ENCODE assay signal across 17 cellular contexts in genomic region chr19:5522106-5522505, GRCh38. TPM values are rescaled to one million over a fixed set of nuclear protein-coding genes. Genes with fewer than 3 reads are reported as not detected.
A peak's percentile ranks its signal among the peaks of the same experiment; 100 is the strongest.
DNase-seq lines count a peak whose midpoint lies in the region; ATAC-seq and TF ChIP-seq lines count a peak whose summit lies in the region.
"Had no signal": no experiment of that assay in that cellular context is flagged by ENCODE, and none has a peak within 500 bp of the region (broad histone marks: within the 10 kb centered on the region; RNA-seq: fewer than 3 reads in every experiment).

No MANE protein-coding gene starts in this region.

- TF ChIP-seq CTCF in IMR-90 (conservative IDR thresholded peaks at IDR 0.05; ENCODE audit: low read depth, low read length) (no peak), neural progenitor cell (IDR thresholded peaks at IDR 0.05) (no peak), colonic mucosa (IDR thresholded peaks at IDR 0.05) (no peak), PC-9 (conservative IDR thresholded peaks at IDR 0.05) (no peak), right atrium auricular region (IDR thresholded peaks at IDR 0.05) (no peak)

- no peak overlapping the region for H3K27ac ChIP-seq in BLaER1 treated with 17β-estradiol and CSF1 and Interleukin-3, amounts not matched to agents 10 nM and 100 nM
- H3K27ac ChIP-seq in IMR-90 (ENCODE audit: insufficient read depth, low read length) (no peak overlapping the region), neural progenitor cell (no peak overlapping the region), colonic mucosa (no peak overlapping the region), PC-9 (no peak overlapping the region), right atrium auricular region (no peak overlapping the region)
- H3K27ac ChIP-seq: GM23248 had no signal

- intact Hi-C loops in IMR-90 (cut with micrococcal nuclease), result no loop called here
- intact Hi-C loops in colonic mucosa (cut with DNase I), result no loop called here
- intact Hi-C loops in PC-9 (cut with micrococcal nuclease; ENCODE audit: unreplicated experiment), result no loop called here
- intact Hi-C loops in activated CD4-positive, alpha-beta T cell treated with anti-CD3 and anti-CD28 coated beads for 36 hours (cut with DNase I, micrococcal nuclease), result no loop called here

- peaks cover 22% of the 10 kb centered on the region for H3K4me1 Mint-ChIP-seq in neural progenitor cell
- no peaks in the 10 kb centered on the region for H3K4me1 Mint-ChIP-seq in activated CD4-positive, alpha-beta T cell treated with anti-CD3 and anti-CD28 coated beads for 36 hours
- H3K4me1 Mint-ChIP-seq: B cell; CD4-positive, alpha-beta memory T cell had no signal

- WGBS in IMR-90 (ENCODE audit: extremely low coverage in 2 of 2, insufficient read length in 1 of 2), 2 experiments, result 18% methylated on average over 3 of the region's 11 CpGs; no CpG with 5 or more reads in 1 of the 2 experiments

- H2BK120ac ChIP-seq in IMR-90 (ENCODE audit: low read depth, low read length), result no peak overlapping the region

- no peak for ATAC-seq in IMR-90 (ENCODE audit: low read depth)
- no peak for ATAC-seq in activated CD4-positive, alpha-beta T cell treated with anti-CD3 and anti-CD28 coated beads for 36 hours

- H3K14ac ChIP-seq in IMR-90 (replicated peaks; ENCODE audit: low read depth, low read length), result no peak overlapping the region

- TF ChIP-seq POLR2A in IMR-90 (IDR thresholded peaks at IDR 0.05; ENCODE audit: low read depth, low read length), result no peak

- no peak overlapping the region for H4K5ac ChIP-seq in IMR-90 (ENCODE audit: low read depth, low read length)

- H3K4me3 Mint-ChIP-seq in neural progenitor cell, result no peak overlapping the region
- H3K4me3 Mint-ChIP-seq in activated CD4-positive, alpha-beta T cell treated with anti-CD3 and anti-CD28 coated beads for 36 hours, result no peak overlapping the region
- H3K4me3 Mint-ChIP-seq: B cell; CD4-positive, alpha-beta memory T cell; HFFc6 had no signal

- no peak for TF ChIP-seq RAD21 in IMR-90 (IDR thresholded peaks at IDR 0.05; ENCODE audit: low read length)

- no TSS peak for BruUV-seq in IMR-90 (replicated peaks; lab: Mats Ljungman, UMichigan)
- BruUV-seq in PC-9 (replicated peaks; lab: Mats Ljungman, UMichigan), result no TSS peak

- no peak overlapping the region for H3K18ac ChIP-seq in IMR-90 (ENCODE audit: low read depth, low read length)

- in situ Hi-C loops in IMR-90 (cut with MboI; ENCODE audit: low sequenced_read_pairs), result no loop called here

- H3F3A ChIP-seq in neural progenitor cell (ENCODE audit: low read depth), result peaks cover 14% of the 10 kb centered on the region
- no peaks in the 10 kb centered on the region for H3F3A ChIP-seq in PC-9 (ENCODE audit: insufficient read depth, low read depth)

- peaks cover 0 to 15% (median 6%) of the 10 kb centered on the region in 11 experiments; a peak in 15 of 22 replicates for H3K9me3 ChIP-seq in BLaER1 treated with 17β-estradiol and CSF1 and Interleukin-3, amounts not matched to agents 10 nM and 100 nM (replicated peaks in 1 of 11)
- H3K9me3 ChIP-seq in IMR-90 (ENCODE audit: control insufficient read depth, insufficient read depth, low read length), result peaks cover 8% of the 10 kb centered on the region
- no peaks in the 10 kb centered on the region for H3K9me3 ChIP-seq in neural progenitor cell (ENCODE audit: low read depth)
- no peaks in the 10 kb centered on the region for H3K9me3 ChIP-seq in colonic mucosa
- H3K9me3 ChIP-seq in PC-9 (ENCODE audit: insufficient read depth, low read depth), result no peaks in the 10 kb centered on the region
- H3K9me3 ChIP-seq in right atrium auricular region, result peaks cover 0 to 5% of the 10 kb centered on the region in 2 donors

- H3K56ac ChIP-seq in IMR-90 (ENCODE audit: extremely low read depth, insufficient read depth, low read length), result no peak overlapping the region

- H3K79me1 ChIP-seq in IMR-90 (ENCODE audit: low read depth in 1 of 2, low read length in 2 of 2), result no peaks in the 10 kb centered on the region

- H3K9me2 ChIP-seq in PC-9 (ENCODE audit: insufficient read depth), result no peaks in the 10 kb centered on the region

- no peak overlapping the region for H2BK20ac ChIP-seq in IMR-90 (ENCODE audit: low read depth, low read length)

- no peak overlapping the region for H4K8ac ChIP-seq in IMR-90 (ENCODE audit: low read depth in 2 of 2, low read length in 2 of 2)

- H3K36me3 Mint-ChIP-seq in neural progenitor cell, result no peaks in the 10 kb centered on the region
- H3K36me3 Mint-ChIP-seq in activated CD4-positive, alpha-beta T cell treated with anti-CD3 and anti-CD28 coated beads for 36 hours (ENCODE audit: low read depth), result no peaks in the 10 kb centered on the region
- H3K36me3 Mint-ChIP-seq: CD4-positive, alpha-beta memory T cell had no signal

- H3K79me2 ChIP-seq in neural progenitor cell (ENCODE audit: low read depth) (no peaks in the 10 kb centered on the region), PC-9 (ENCODE audit: low read depth) (no peaks in the 10 kb centered on the region)

- no peaks in the 10 kb centered on the region for H4K20me1 ChIP-seq in BLaER1 treated with 17β-estradiol and CSF1 and Interleukin-3, amounts not matched to agents 10 nM and 100 nM
- H4K20me1 ChIP-seq in IMR-90 (ENCODE audit: insufficient read depth, low read length) (no peaks in the 10 kb centered on the region), neural progenitor cell (ENCODE audit: low read depth) (no peaks in the 10 kb centered on the region), PC-9 (ENCODE audit: insufficient read depth) (no peaks in the 10 kb centered on the region)

- H3K27me3 Mint-ChIP-seq in neural progenitor cell (ENCODE audit: insufficient read depth, low read depth), result peaks cover 36% of the 10 kb centered on the region
- peaks cover 34% of the 10 kb centered on the region for H3K27me3 Mint-ChIP-seq in activated CD4-positive, alpha-beta T cell treated with anti-CD3 and anti-CD28 coated beads for 36 hours

- H2AK5ac ChIP-seq in IMR-90 (ENCODE audit: low read depth, low read length), result no peak overlapping the region

- no peak for DNase-seq in IMR-90
- no peak for DNase-seq in neural progenitor cell (ENCODE audit: low spot score)
- no peak for DNase-seq in colonic mucosa
- DNase-seq in PC-9, result no peak
- no peak for DNase-seq in activated CD4-positive, alpha-beta T cell treated with anti-CD3 and anti-CD28 coated beads for 36 hours
- no peak for DNase-seq in right atrium auricular region (ENCODE audit: low spot score)
- DNase-seq: C1 segment of cervical spinal cord; Calu3; CD4-positive, alpha-beta memory T cell; COR-L47; DMS153; DND-41; GM23248; HFFc6 had no signal

- CTCF ChIA-PET in IMR-90 (lab: Yijun Ruan, JAX), result no interaction called here
- CTCF ChIA-PET in PC-9 (lab: Charles Lee), result no interaction called here
- CTCF ChIA-PET in activated CD4-positive, alpha-beta T cell treated with anti-CD3 and anti-CD28 coated beads for 36 hours (lab: Charles Lee), result interaction anchor here (0.7 kb wide), 1 partner anchor 12 kb away, joined by 3 read pairs; no protein-coding TSS in a partner anchor

- H3K4me1 ChIP-seq in BLaER1 treated with 17β-estradiol and CSF1 and Interleukin-3, amounts not matched to agents 10 nM and 100 nM, result peaks cover 0 to 17% (median 3%) of the 10 kb centered on the region in 10 experiments; a peak in 8 of 20 replicates
- H3K4me1 ChIP-seq in IMR-90 (ENCODE audit: control insufficient read depth, insufficient read depth, low read length) (no peaks in the 10 kb centered on the region), neural progenitor cell (peaks cover 11% of the 10 kb centered on the region), colonic mucosa (no peaks in the 10 kb centered on the region), PC-9 (replicated peaks; ENCODE audit: insufficient read depth) (no peaks in the 10 kb centered on the region), right atrium auricular region (no peaks in the 10 kb centered on the region)
- H3K4me1 ChIP-seq: HAP-1 had no signal

- peak overlapping the region; percentile 25 for H3K27ac Mint-ChIP-seq in neural progenitor cell
- no peak overlapping the region for H3K27ac Mint-ChIP-seq in activated CD4-positive, alpha-beta T cell treated with anti-CD3 and anti-CD28 coated beads for 36 hours
- H3K27ac Mint-ChIP-seq: B cell; CD4-positive, alpha-beta memory T cell; HFFc6 had no signal

- H2AK9ac ChIP-seq in IMR-90 (replicated peaks; ENCODE audit: low read depth, low read length, poor library complexity), result no peak overlapping the region

- no peaks in the 10 kb centered on the region for H3K9me1 ChIP-seq in IMR-90 (ENCODE audit: insufficient read depth, low read length)

- no peak overlapping the region for H3K23ac ChIP-seq in IMR-90 (ENCODE audit: low read depth, low read length)

- dilution Hi-C loops in IMR-90 (cut with HindIII; ENCODE audit: low sequenced_read_pairs, unreplicated experiment), result no loop called here

- H2AFZ ChIP-seq in IMR-90 (replicated peaks; ENCODE audit: low read length, poor library complexity) (peak overlapping the region; percentile 33), neural progenitor cell (replicated peaks) (no peak overlapping the region), PC-9 (no peak overlapping the region)
- H2AFZ ChIP-seq: GM23248 had no signal

- peak overlapping the region in 1 of 11 experiments; percentile 10; a peak in 1 of 22 replicates for H3K9ac ChIP-seq in BLaER1 treated with 17β-estradiol and CSF1 and Interleukin-3, amounts not matched to agents 10 nM and 100 nM
- H3K9ac ChIP-seq in IMR-90 (ENCODE audit: low read depth, low read length) (no peak overlapping the region), neural progenitor cell (no peak overlapping the region), colonic mucosa (ENCODE audit: low read depth in 2 of 2, low read length in 2 of 2) (no peak overlapping the region)
- H3K9ac ChIP-seq: GM23248 had no signal

- no peak overlapping the region for H4K91ac ChIP-seq in IMR-90 (ENCODE audit: insufficient read depth, low read depth, low read length)

- H2BK15ac ChIP-seq in IMR-90 (ENCODE audit: low read depth, low read length), result no peak overlapping the region

- H3K4ac ChIP-seq in IMR-90 (ENCODE audit: low read depth, low read length), result no peak overlapping the region

- peak overlapping the region in 6 of 11 experiments; percentile 7 to 39 (median 37); a peak in 8 of 22 replicates for H3K4me2 ChIP-seq in BLaER1 treated with 17β-estradiol and CSF1 and Interleukin-3, amounts not matched to agents 10 nM and 100 nM
- H3K4me2 ChIP-seq in IMR-90 (ENCODE audit: low read depth, low read length), result no peak overlapping the region
- no peak overlapping the region for H3K4me2 ChIP-seq in neural progenitor cell
- H3K4me2 ChIP-seq in PC-9, result no peak overlapping the region

- no peak overlapping the region for H3K4me3 ChIP-seq in BLaER1 treated with 17β-estradiol and CSF1 and Interleukin-3, amounts not matched to agents 10 nM and 100 nM
- no peak overlapping the region for H3K4me3 ChIP-seq in IMR-90 (ENCODE audit: insufficient read depth, low read depth, low read length)
- H3K4me3 ChIP-seq in neural progenitor cell, result no peak overlapping the region
- no peak overlapping the region for H3K4me3 ChIP-seq in colonic mucosa
- no peak overlapping the region for H3K4me3 ChIP-seq in PC-9
- H3K4me3 ChIP-seq in right atrium auricular region, result no peak overlapping the region
- H3K4me3 ChIP-seq: GM23248, HAP-1 had no signal

- H3K9me3 Mint-ChIP-seq in neural progenitor cell, result peaks cover 9% of the 10 kb centered on the region
- H3K9me3 Mint-ChIP-seq in activated CD4-positive, alpha-beta T cell treated with anti-CD3 and anti-CD28 coated beads for 36 hours (ENCODE audit: low read depth), result peaks cover 9% of the 10 kb centered on the region

- no peaks in the 10 kb centered on the region for H3K36me3 ChIP-seq in BLaER1 treated with 17β-estradiol and CSF1 and Interleukin-3, amounts not matched to agents 10 nM and 100 nM
- no peaks in the 10 kb centered on the region for H3K36me3 ChIP-seq in IMR-90 (ENCODE audit: control insufficient read depth, insufficient read depth, low read length)
- no peaks in the 10 kb centered on the region for H3K36me3 ChIP-seq in neural progenitor cell
- H3K36me3 ChIP-seq in colonic mucosa, result no peaks in the 10 kb centered on the region
- H3K36me3 ChIP-seq in PC-9 (ENCODE audit: low read depth), result no peaks in the 10 kb centered on the region
- H3K36me3 ChIP-seq in right atrium auricular region, result no peaks in the 10 kb centered on the region
- H3K36me3 ChIP-seq: HAP-1 had no signal

- POLR2A ChIA-PET in IMR-90 (lab: Charles Lee; ENCODE audit: unreplicated experiment), result interaction anchor here (0.5 kb wide), 1 partner anchor 10 kb away, joined by 3 read pairs; no protein-coding TSS in a partner anchor
- POLR2A ChIA-PET in PC-9 (lab: Charles Lee; ENCODE audit: unreplicated experiment), result no interaction called here
- POLR2A ChIA-PET in activated CD4-positive, alpha-beta T cell treated with anti-CD3 and anti-CD28 coated beads for 36 hours (lab: Charles Lee), result no interaction called here

- H3K27me3 ChIP-seq in BLaER1 treated with 17β-estradiol and CSF1 and Interleukin-3, amounts not matched to agents 10 nM and 100 nM, result no peaks in the 10 kb centered on the region
- peaks cover 18% of the 10 kb centered on the region for H3K27me3 ChIP-seq in IMR-90 (ENCODE audit: control insufficient read depth, insufficient read depth, low read length)
- H3K27me3 ChIP-seq in neural progenitor cell, result no peaks in the 10 kb centered on the region
- H3K27me3 ChIP-seq in colonic mucosa, result no peaks in the 10 kb centered on the region
- H3K27me3 ChIP-seq in PC-9 (ENCODE audit: insufficient read depth, low read depth), result no peaks in the 10 kb centered on the region
- H3K27me3 ChIP-seq in right atrium auricular region, result no peaks in the 10 kb centered on the region

- no peak overlapping the region for H2BK5ac ChIP-seq in IMR-90 (ENCODE audit: low read depth, low read length, poor library complexity, severe bottlenecking)

RNA-seq across cellular contexts. Expression of gene TINCR, which starts 45.6 kb away (rescaled TPM):
- total RNA-seq in IMR-90 (2012; rRNA removed) (not detected in 2 replicates), neural progenitor cell (ENCODE audit: low replicate concordance) (1.8 and 3.5 TPM in 2 replicates), colonic mucosa (1 to 10 TPM; 2.2 to 4.4 TPM), PC-9 (2021) (4.4 and 8.0 TPM in 2 replicates), right atrium auricular region (under 1 TPM in 1 of 2 donors, not detected in 1; 0.59 TPM)
- polyA plus RNA-seq in IMR-90 (2012; rRNA removed), result 0.03 and 0.05 TPM in 2 replicates
- polyA plus RNA-seq in IMR-90 (2012; cell fraction: cytosol; rRNA removed), result 0.03 TPM in 1 of 2 replicates, not detected in the other
- polyA plus RNA-seq in IMR-90 (2012; cell fraction: nucleus; rRNA removed; ENCODE audit: low replicate concordance), result 0.14 and 0.30 TPM in 2 replicates
- under 1 TPM; 0.23 to 0.27 TPM for total RNA-seq in activated CD4-positive, alpha-beta T cell treated with anti-CD3 and anti-CD28 coated beads for 36 hours
- polyA plus RNA-seq: GM23248 had no signal

Comparison
In these comparisons a context has a peak if more than half of its experiments do, and no peak if none do; other contexts are left out.
1. H3K4me2 ChIP-seq: peak in BLaER1 treated with 17β-estradiol and CSF1 and Interleukin-3, amounts not matched to agents 10 nM and 100 nM (6 of 11); none in IMR-90 (single experiment), neural progenitor cell (single experiment) and PC-9 (single experiment).